In the genomic region with DNA sequence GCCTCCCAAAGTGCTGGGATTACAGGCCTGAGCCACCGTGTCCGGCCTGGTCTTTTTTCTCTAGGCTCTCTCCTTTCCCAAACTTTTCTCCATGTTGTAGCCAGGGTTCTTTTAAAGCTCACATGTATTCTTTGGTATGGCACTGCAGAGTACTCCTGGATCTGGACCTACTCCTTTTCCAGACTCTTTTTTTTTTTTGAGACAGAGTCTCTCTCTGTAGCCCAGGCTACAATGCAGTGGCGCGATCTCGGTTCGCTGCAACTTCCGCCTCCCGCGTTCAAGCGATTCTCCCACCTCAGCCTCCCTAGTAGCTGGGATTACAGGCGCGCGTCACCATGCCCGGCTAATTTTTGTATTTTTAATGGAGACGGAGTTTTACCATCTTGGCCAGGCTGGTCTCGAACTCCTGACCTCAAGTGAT, we compare ENCODE assay signal across 1 cellular context.
TF ChIP-seq lines count a peak whose summit lies in the region.

No MANE protein-coding gene starts in this region.

TF ChIP-seq in H1, 55 proteins besides CTCF, POLR2A, EP300 and RAD21:
- no peak for TF ChIP-seq CHD2 (IDR thresholded peaks at IDR 0.05; ENCODE audit: low read length)
- TF ChIP-seq KDM1A (IDR thresholded peaks at IDR 0.05; ENCODE audit: borderline replicate concordance, low read length), result no peak
- no peak for TF ChIP-seq SUZ12 (IDR thresholded peaks at IDR 0.05; ENCODE audit: low read length)
- TF ChIP-seq BACH1 (IDR thresholded peaks at IDR 0.05; ENCODE audit: low read length), result no peak
